ENCODE assay signal across 1 cellular context in genomic region chr1:222066539-222066938, GRCh38.
TF ChIP-seq lines count a peak whose summit lies in the region.

No MANE protein-coding gene starts in this region.

TF ChIP-seq in IMR-90, 13 proteins besides CTCF, POLR2A, EP300 and RAD21:
- TF ChIP-seq MAZ (IDR thresholded peaks at IDR 0.05; ENCODE audit: borderline replicate concordance, low read depth, low read length) (no peak), RCOR1 (IDR thresholded peaks at IDR 0.05; ENCODE audit: insufficient replicate concordance, low read length) (no peak), CHD1 (IDR thresholded peaks at IDR 0.05; ENCODE audit: low read depth, low read length) (no peak), USF2 (IDR thresholded peaks at IDR 0.05; ENCODE audit: low read depth, low read length) (no peak), MAFK (IDR thresholded peaks at IDR 0.05; ENCODE audit: low read depth, low read length) (no peak), NFE2L2 (IDR thresholded peaks at IDR 0.05; ENCODE audit: low read depth, low read length) (no peak), SMC3 (IDR thresholded peaks at IDR 0.05; ENCODE audit: low read depth, low read length) (no peak), BHLHE40 (IDR thresholded peaks at IDR 0.05; ENCODE audit: low read depth, low read length) (no peak), RFX5 (IDR thresholded peaks at IDR 0.05; ENCODE audit: low read depth, low read length) (no peak), MXI1 (IDR thresholded peaks at IDR 0.05; ENCODE audit: borderline replicate concordance, low read depth, low read length) (no peak), CEBPB (IDR thresholded peaks at IDR 0.05; ENCODE audit: low read depth, low read length) (no peak), FOS (IDR thresholded peaks at IDR 0.05; ENCODE audit: low read depth, low read length) (no peak), ELK1 (IDR thresholded peaks at IDR 0.05; ENCODE audit: borderline replicate concordance, low read depth, low read length) (no peak)
